18 cellular contexts compared by ENCODE assay signal in genomic region chr6:56435754-56436153, GRCh38.
"Had no signal": no experiment of that assay in that cellular context is flagged by ENCODE, and none has a peak within 500 bp of the region (broad histone marks: within the 10 kb centered on the region; RNA-seq: fewer than 3 reads in every experiment).

No MANE protein-coding gene starts in this region.

- H3K36me3 Mint-ChIP-seq: naive thymus-derived CD4-positive, alpha-beta T cell; stimulated activated memory B cell treated with anti-CD40 and anti-IgM and Interleukin-4, amounts not matched to agents 10 μg/mL and 1 μg/mL and 100 μg/mL, for 72 hours had no signal

- H3K4me3 ChIP-seq: coronary artery, lung, tibial artery, upper lobe of left lung, uterus had no signal

- ATAC-seq: left ventricle myocardium superior; naive thymus-derived CD4-positive, alpha-beta T cell; right cardiac atrium; stimulated activated memory B cell treated with anti-CD40 and anti-IgM and Interleukin-4, amounts not matched to agents 10 μg/mL and 1 μg/mL and 100 μg/mL, for 72 hours had no signal

- H3K4me1 ChIP-seq: upper lobe of left lung, uterus had no signal

- H3K36me3 ChIP-seq: neutrophil, tibial artery, upper lobe of left lung, uterus had no signal

- DNase-seq: effector CD8-positive, alpha-beta T cell; glutamatergic neuron; islet precursor cell; left ventricle myocardium superior; naive thymus-derived CD4-positive, alpha-beta T cell; nephron progenitor cell; right cardiac atrium; stimulated activated CD4-positive, alpha-beta T cell treated with anti-CD3 and anti-CD28 coated beads, Interleukin-4, amount 100 ng/mL, for 1 hour; stimulated activated CD8-positive, alpha-beta memory T cell treated with anti-CD3 and anti-CD28 coated beads, Interleukin-4, amount 100 ng/mL, for 48 hours; tibial artery; upper lobe of left lung; uterus had no signal

- H3K9me3 Mint-ChIP-seq: stimulated activated naive CD8-positive, alpha-beta T cell treated with anti-CD3 and anti-CD28 coated beads, Interleukin-15, Interleukin-2, amounts not matched to agents 100 ng/mL and 50 ng/mL, for 24 hours had no signal

- H3K27ac Mint-ChIP-seq: naive thymus-derived CD4-positive, alpha-beta T cell; nephron progenitor cell; stimulated activated memory B cell treated with anti-CD40 and anti-IgM and Interleukin-4, amounts not matched to agents 10 μg/mL and 1 μg/mL and 100 μg/mL, for 72 hours; stimulated activated naive CD8-positive, alpha-beta T cell treated with anti-CD3 and anti-CD28 coated beads, Interleukin-15, Interleukin-2, amounts not matched to agents 100 ng/mL and 50 ng/mL, for 24 hours had no signal

- H3K27me3 ChIP-seq: neutrophil, tibial artery, upper lobe of left lung, uterus had no signal

- H3K9me3 ChIP-seq: neutrophil, tibial artery, uterus had no signal

- H3K27me3 Mint-ChIP-seq: stimulated activated memory B cell treated with anti-CD40 and anti-IgM and Interleukin-4, amounts not matched to agents 10 μg/mL and 1 μg/mL and 100 μg/mL, for 72 hours had no signal

- FAIRE-seq: frontal cortex had no signal

- H3K4me3 Mint-ChIP-seq: naive thymus-derived CD4-positive, alpha-beta T cell; nephron progenitor cell; stimulated activated memory B cell treated with anti-CD40 and anti-IgM and Interleukin-4, amounts not matched to agents 10 μg/mL and 1 μg/mL and 100 μg/mL, for 72 hours; stimulated activated naive CD8-positive, alpha-beta T cell treated with anti-CD3 and anti-CD28 coated beads, Interleukin-15, Interleukin-2, amounts not matched to agents 100 ng/mL and 50 ng/mL, for 24 hours had no signal

- H3K4me1 Mint-ChIP-seq: naive thymus-derived CD4-positive, alpha-beta T cell; nephron progenitor cell; stimulated activated memory B cell treated with anti-CD40 and anti-IgM and Interleukin-4, amounts not matched to agents 10 μg/mL and 1 μg/mL and 100 μg/mL, for 72 hours had no signal

- H3K27ac ChIP-seq: coronary artery, neutrophil, tibial artery, upper lobe of left lung, uterus had no signal
